ENCODE assay signal across 8 cellular contexts in the genomic region with DNA sequence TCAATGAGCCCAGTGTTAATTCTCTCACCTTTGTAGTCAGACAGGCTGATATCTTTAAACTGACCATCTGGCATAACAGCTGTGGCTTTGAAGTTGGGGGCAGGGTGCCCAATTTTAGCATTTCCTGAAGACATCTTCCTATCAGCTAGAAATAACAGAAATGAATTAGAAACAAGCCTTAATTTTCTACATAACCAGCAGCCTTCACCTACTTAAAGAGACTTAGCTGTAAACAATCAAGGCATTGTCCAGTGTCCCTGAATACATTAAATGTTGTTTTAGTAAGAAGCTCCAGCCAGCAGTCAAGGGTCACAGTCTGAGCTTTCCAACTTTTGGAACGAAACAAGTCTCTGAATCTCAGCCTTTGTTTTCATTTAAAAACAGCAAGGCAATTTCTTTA. TPM values are rescaled to one million over a fixed set of nuclear protein-coding genes. Genes with fewer than 3 reads are reported as not detected.
A peak's percentile ranks its signal among the peaks of the same experiment; 100 is the strongest.
DNase-seq lines count a peak whose midpoint lies in the region; ATAC-seq and FAIRE-seq lines count a peak whose summit lies in the region.

No MANE protein-coding gene starts in this region.

- FAIRE-seq in RCC 7860 (lab: Jason Lieb, UNC): no peak

- intact Hi-C loops in right cardiac atrium (cut with DNase I) (loop anchor here in 2 of 4 donors (5.0 to 10.0 kb wide), 2 partner anchors 46 to 53 kb away; no protein-coding TSS in a partner anchor), Right ventricle myocardium superior (cut with DNase I) (no loop called here)

- H3K4me3 ChIP-seq in right cardiac atrium (ENCODE audit: low read length): peak overlapping the region; percentile 5

- H3K27me3 ChIP-seq in right cardiac atrium (ENCODE audit: control insufficient read depth, insufficient read depth): no peaks in the 10 kb centered on the region
- no peaks in the 10 kb centered on the region for H3K27me3 ChIP-seq in layer of hippocampus (ENCODE audit: control insufficient read depth, insufficient read depth, low read length)

- peak overlapping the region; percentile 95 for H3K4me3 Mint-ChIP-seq in activated naive CD8-positive, alpha-beta T cell

- no peaks in the 10 kb centered on the region for H3K4me1 ChIP-seq in right cardiac atrium (ENCODE audit: control insufficient read depth, insufficient read depth, low read length)

- H3K9me3 ChIP-seq in right cardiac atrium (ENCODE audit: control insufficient read depth, low read length): no peaks in the 10 kb centered on the region

- WGBS in right cardiac atrium: 3% methylated on average over 1 of the region's 1 CpG

- H3K4me1 Mint-ChIP-seq in activated naive CD8-positive, alpha-beta T cell (ENCODE audit: low read depth): peaks cover 46% of the 10 kb centered on the region

- H3K27ac ChIP-seq in right cardiac atrium (ENCODE audit: low read length) (no peak overlapping the region), layer of hippocampus (ENCODE audit: low read depth, low read length) (peak overlapping the region; percentile 46)

- H3K36me3 Mint-ChIP-seq in activated naive CD8-positive, alpha-beta T cell: peaks cover 7% of the 10 kb centered on the region

- DNase-seq in right cardiac atrium (no peak), Right ventricle myocardium superior (no peak), RCC 7860 (ENCODE audit: low spot score) (no peak), NCI-H2029 (lab: John Stamatoyannopoulos, UW) (no peak)

- H3K27ac Mint-ChIP-seq in activated naive CD8-positive, alpha-beta T cell: peak overlapping the region; percentile 70

- ATAC-seq in right cardiac atrium (no peak), Right ventricle myocardium superior (ENCODE audit: poor library complexity) (no peak), GM18873 (IDR thresholded peaks at IDR 0.05; ENCODE audit: low FRiP score, unreplicated experiment) (no peak), HG02970 (IDR thresholded peaks at IDR 0.05; ENCODE audit: low FRiP score, unreplicated experiment) (no peak)

- H3K9me3 Mint-ChIP-seq in activated naive CD8-positive, alpha-beta T cell (ENCODE audit: low read depth): no peaks in the 10 kb centered on the region

- no peaks in the 10 kb centered on the region for H3K27me3 Mint-ChIP-seq in activated naive CD8-positive, alpha-beta T cell

RNA-seq across cellular contexts. Expression of gene PRDX1, which starts 2.8 kb away (rescaled TPM):
- total RNA-seq in right cardiac atrium (100 to 1,000 TPM; 548 to 884 (median 710) TPM), Right ventricle myocardium superior (319 TPM)
- polyA plus RNA-seq in right cardiac atrium: 1,153 TPM

RNA-seq across cellular contexts. Expression of gene MMACHC, which starts 18.8 kb away (rescaled TPM):
- total RNA-seq in right cardiac atrium: 10 to 100 TPM; 15.7 to 32.0 (median 26.2) TPM
- 12.8 TPM for polyA plus RNA-seq in right cardiac atrium
- 19.1 TPM for total RNA-seq in Right ventricle myocardium superior

RNA-seq across cellular contexts. Expression of gene CCDC163, which starts 19.0 kb away (rescaled TPM):
- total RNA-seq in right cardiac atrium (10 to 100 TPM in 2 of 4 donors, 1 to 10 TPM in 2; 2.5 to 13.9 (median 11.0) TPM), Right ventricle myocardium superior (0.38 TPM)
- polyA plus RNA-seq in right cardiac atrium: 7.3 TPM

RNA-seq across cellular contexts. Expression of gene TESK2, which starts 27.9 kb away (rescaled TPM):
- total RNA-seq in right cardiac atrium: 1 to 10 TPM; 1.6 to 4.7 (median 4.2) TPM
- polyA plus RNA-seq in right cardiac atrium: 1.6 TPM
- 1.5 TPM for total RNA-seq in Right ventricle myocardium superior

RNA-seq across cellular contexts. Expression of gene AKR1A1, which starts 31.7 kb away (rescaled TPM):
- total RNA-seq in right cardiac atrium (100 to 1,000 TPM in 1 of 4 donors, 10 to 100 TPM in 3; 67.3 to 106 (median 90.7) TPM), Right ventricle myocardium superior (43.3 TPM)
- 75.0 TPM for polyA plus RNA-seq in right cardiac atrium
